Comparison of ENCODE assay signal across 2 cellular contexts in the genomic region with DNA sequence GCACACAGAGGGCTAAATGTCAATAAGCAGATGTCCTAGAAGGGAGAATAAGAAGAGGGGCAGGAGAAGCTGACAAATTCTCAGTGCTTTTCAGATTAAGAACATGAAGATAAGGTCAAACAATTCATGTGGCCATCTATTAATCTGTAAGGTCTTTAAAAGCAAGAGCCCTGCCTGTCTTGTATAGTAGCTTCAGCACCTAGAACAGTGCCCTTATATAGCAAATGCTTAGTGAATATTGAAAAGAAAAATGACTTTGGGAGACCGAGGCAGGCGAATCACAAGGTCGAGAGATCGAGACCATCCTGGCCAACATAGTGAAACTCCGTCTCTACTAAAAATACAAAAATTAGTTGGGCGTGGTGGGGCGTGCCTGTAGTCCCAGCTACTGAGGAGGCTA.
A peak's percentile ranks its signal among the peaks of the same experiment; 100 is the strongest.
TF ChIP-seq lines count a peak whose summit lies in the region.

No MANE protein-coding gene starts in this region.

TF ChIP-seq in SK-N-SH, 30 proteins besides CTCF, POLR2A, EP300 and RAD21:
- TF ChIP-seq, protein P1, sequence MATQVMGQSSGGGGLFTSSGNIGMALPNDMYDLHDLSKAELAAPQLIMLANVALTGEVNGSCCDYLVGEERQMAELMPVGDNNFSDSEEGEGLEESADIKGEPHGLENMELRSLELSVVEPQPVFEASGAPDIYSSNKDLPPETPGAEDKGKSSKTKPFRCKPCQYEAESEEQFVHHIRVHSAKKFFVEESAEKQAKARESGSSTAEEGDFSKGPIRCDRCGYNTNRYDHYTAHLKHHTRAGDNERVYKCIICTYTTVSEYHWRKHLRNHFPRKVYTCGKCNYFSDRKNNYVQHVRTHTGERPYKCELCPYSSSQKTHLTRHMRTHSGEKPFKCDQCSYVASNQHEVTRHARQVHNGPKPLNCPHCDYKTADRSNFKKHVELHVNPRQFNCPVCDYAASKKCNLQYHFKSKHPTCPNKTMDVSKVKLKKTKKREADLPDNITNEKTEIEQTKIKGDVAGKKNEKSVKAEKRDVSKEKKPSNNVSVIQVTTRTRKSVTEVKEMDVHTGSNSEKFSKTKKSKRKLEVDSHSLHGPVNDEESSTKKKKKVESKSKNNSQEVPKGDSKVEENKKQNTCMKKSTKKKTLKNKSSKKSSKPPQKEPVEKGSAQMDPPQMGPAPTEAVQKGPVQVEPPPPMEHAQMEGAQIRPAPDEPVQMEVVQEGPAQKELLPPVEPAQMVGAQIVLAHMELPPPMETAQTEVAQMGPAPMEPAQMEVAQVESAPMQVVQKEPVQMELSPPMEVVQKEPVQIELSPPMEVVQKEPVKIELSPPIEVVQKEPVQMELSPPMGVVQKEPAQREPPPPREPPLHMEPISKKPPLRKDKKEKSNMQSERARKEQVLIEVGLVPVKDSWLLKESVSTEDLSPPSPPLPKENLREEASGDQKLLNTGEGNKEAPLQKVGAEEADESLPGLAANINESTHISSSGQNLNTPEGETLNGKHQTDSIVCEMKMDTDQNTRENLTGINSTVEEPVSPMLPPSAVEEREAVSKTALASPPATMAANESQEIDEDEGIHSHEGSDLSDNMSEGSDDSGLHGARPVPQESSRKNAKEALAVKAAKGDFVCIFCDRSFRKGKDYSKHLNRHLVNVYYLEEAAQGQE (IDR thresholded peaks at IDR 0.05; ENCODE audit: low read depth, low read length) = peak; percentile 58; the same call in 1 of the 2 replicates
- TF ChIP-seq TAF1 (IDR thresholded peaks at IDR 0.05; ENCODE audit: borderline replicate concordance, low read depth, low read length) (no peak), SMC3 (IDR thresholded peaks at IDR 0.05; ENCODE audit: low read depth, low read length) (no peak)
- TF ChIP-seq, protein P2, sequence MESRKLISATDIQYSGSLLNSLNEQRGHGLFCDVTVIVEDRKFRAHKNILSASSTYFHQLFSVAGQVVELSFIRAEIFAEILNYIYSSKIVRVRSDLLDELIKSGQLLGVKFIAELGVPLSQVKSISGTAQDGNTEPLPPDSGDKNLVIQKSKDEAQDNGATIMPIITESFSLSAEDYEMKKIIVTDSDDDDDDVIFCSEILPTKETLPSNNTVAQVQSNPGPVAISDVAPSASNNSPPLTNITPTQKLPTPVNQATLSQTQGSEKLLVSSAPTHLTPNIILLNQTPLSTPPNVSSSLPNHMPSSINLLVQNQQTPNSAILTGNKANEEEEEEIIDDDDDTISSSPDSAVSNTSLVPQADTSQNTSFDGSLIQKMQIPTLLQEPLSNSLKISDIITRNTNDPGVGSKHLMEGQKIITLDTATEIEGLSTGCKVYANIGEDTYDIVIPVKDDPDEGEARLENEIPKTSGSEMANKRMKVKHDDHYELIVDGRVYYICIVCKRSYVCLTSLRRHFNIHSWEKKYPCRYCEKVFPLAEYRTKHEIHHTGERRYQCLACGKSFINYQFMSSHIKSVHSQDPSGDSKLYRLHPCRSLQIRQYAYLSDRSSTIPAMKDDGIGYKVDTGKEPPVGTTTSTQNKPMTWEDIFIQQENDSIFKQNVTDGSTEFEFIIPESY (IDR thresholded peaks at IDR 0.05; ENCODE audit: borderline replicate concordance, low read depth) = no peak

TF ChIP-seq in SK-N-SH treated with all-trans-retinoic acid at 6 μM for 48 hours, 23 proteins besides CTCF, POLR2A, EP300 and RAD21 (continued from another document):
- TF ChIP-seq, protein P3, sequence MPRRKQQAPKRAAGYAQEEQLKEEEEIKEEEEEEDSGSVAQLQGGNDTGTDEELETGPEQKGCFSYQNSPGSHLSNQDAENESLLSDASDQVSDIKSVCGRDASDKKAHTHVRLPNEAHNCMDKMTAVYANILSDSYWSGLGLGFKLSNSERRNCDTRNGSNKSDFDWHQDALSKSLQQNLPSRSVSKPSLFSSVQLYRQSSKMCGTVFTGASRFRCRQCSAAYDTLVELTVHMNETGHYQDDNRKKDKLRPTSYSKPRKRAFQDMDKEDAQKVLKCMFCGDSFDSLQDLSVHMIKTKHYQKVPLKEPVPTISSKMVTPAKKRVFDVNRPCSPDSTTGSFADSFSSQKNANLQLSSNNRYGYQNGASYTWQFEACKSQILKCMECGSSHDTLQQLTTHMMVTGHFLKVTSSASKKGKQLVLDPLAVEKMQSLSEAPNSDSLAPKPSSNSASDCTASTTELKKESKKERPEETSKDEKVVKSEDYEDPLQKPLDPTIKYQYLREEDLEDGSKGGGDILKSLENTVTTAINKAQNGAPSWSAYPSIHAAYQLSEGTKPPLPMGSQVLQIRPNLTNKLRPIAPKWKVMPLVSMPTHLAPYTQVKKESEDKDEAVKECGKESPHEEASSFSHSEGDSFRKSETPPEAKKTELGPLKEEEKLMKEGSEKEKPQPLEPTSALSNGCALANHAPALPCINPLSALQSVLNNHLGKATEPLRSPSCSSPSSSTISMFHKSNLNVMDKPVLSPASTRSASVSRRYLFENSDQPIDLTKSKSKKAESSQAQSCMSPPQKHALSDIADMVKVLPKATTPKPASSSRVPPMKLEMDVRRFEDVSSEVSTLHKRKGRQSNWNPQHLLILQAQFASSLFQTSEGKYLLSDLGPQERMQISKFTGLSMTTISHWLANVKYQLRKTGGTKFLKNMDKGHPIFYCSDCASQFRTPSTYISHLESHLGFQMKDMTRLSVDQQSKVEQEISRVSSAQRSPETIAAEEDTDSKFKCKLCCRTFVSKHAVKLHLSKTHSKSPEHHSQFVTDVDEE (CRISPR knock-in tag; IDR thresholded peaks at IDR 0.05) = no peak
- no peak for TF ChIP-seq GLIS3 (CRISPR knock-in tag; IDR thresholded peaks at IDR 0.05)
- no peak for TF ChIP-seq ZC3H10 (CRISPR knock-in tag; IDR thresholded peaks at IDR 0.05)
- no peak for TF ChIP-seq BACH2 (CRISPR knock-in tag; IDR thresholded peaks at IDR 0.05; ENCODE audit: borderline replicate concordance)
- TF ChIP-seq, protein P4, sequence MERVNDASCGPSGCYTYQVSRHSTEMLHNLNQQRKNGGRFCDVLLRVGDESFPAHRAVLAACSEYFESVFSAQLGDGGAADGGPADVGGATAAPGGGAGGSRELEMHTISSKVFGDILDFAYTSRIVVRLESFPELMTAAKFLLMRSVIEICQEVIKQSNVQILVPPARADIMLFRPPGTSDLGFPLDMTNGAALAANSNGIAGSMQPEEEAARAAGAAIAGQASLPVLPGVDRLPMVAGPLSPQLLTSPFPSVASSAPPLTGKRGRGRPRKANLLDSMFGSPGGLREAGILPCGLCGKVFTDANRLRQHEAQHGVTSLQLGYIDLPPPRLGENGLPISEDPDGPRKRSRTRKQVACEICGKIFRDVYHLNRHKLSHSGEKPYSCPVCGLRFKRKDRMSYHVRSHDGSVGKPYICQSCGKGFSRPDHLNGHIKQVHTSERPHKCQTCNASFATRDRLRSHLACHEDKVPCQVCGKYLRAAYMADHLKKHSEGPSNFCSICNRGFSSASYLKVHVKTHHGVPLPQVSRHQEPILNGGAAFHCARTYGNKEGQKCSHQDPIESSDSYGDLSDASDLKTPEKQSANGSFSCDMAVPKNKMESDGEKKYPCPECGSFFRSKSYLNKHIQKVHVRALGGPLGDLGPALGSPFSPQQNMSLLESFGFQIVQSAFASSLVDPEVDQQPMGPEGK (CRISPR knock-in tag; IDR thresholded peaks at IDR 0.05; ENCODE audit: borderline replicate concordance) = no peak
- TF ChIP-seq ARNTL (CRISPR knock-in tag; IDR thresholded peaks at IDR 0.05; ENCODE audit: borderline replicate concordance, low read depth) = no peak
TF ChIP-seq in SK-N-SH treated with all-trans-retinoic acid at 6 μM for 48 hours: peak in this region for 0.
